ENCODE assay signal across 20 cellular contexts in the genomic region with DNA sequence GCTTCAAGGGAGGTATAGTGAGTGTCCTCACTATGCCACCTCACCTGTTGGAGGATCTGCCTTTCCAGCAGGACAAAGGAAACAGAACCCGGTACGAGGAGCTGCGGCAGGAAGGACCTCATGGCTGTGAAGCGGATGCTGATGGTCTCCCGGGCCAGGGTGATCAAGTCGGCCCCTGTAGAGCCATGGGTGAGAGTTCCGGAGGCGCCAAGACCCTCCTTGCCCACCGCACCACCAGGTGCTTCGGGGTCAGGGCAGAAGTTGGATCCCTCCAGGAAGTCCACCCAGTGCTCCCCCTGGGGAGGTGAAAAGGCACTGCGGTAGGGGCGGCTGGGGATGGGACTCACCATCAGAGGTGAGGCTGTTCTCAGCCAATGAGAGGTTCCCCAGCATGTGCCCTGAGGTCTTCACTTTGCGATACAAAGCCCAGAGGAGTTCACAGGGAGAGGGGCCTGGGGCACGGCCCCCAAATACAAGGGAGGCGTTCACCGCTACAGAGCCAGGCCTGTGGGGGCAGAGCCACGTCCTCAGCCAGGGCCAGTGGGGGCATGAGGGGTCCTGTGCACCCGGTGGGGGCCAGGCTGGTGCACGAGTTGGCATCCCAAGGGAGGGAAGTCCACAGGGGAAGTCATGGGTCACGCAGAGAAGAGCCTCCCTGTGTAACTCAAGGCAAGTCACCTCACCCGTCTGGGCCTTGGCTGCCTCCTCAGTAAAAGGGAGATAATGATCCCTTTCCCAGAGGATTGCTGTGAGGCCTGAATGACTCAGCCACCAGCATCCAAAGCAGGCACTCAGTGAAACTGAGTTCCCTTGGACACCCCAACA. TPM values are rescaled to one million over a fixed set of nuclear protein-coding genes. Genes with fewer than 3 reads are reported as not detected.
DNase-seq lines count a peak whose midpoint lies in the region; FAIRE-seq and TF ChIP-seq lines count a peak whose summit lies in the region.
"Had no signal": no experiment of that assay in that cellular context is flagged by ENCODE, and none has a peak within 500 bp of the region (broad histone marks: within the 10 kb centered on the region; RNA-seq: fewer than 3 reads in every experiment).

No MANE protein-coding gene starts in this region.

- no peak overlapping the region for H3K27ac ChIP-seq in kidney (ENCODE audit: low read depth in 2 of 2, low read length in 2 of 2)
- H3K27ac ChIP-seq: ascending aorta, heart right ventricle, pancreas had no signal

- H3K4me3 ChIP-seq in kidney (ENCODE audit: low read length in 2 of 2): no peak overlapping the region
- H3K4me3 ChIP-seq: ascending aorta, heart right ventricle, pancreas had no signal

- H3K9ac ChIP-seq in kidney (ENCODE audit: low read length in 2 of 2): no peak overlapping the region

- TF ChIP-seq CTCF in kidney (IDR thresholded peaks at IDR 0.05; ENCODE audit: borderline replicate concordance, extremely low read depth, insufficient read depth): no peak

- no peaks in the 10 kb centered on the region for H3K4me1 ChIP-seq in kidney (ENCODE audit: control insufficient read depth in 1 of 2, insufficient read depth in 1 of 2, low read depth in 1 of 2, low read length in 2 of 2)
- H3K4me1 ChIP-seq: ascending aorta, pancreas had no signal

- FAIRE-seq in kidney (lab: Jason Lieb, UNC) (no peak), frontal cortex (lab: Jason Lieb, UNC) (no peak)
- FAIRE-seq: D721Med, pancreas had no signal

- H3K9me3 ChIP-seq in kidney (ENCODE audit: control insufficient read depth in 1 of 2, low read length in 2 of 2): no peaks in the 10 kb centered on the region
- H3K9me3 ChIP-seq: ascending aorta, heart right ventricle, pancreas had no signal

- intact Hi-C loops in kidney (cut with DNase I): no loop called here

- DNase-seq in A172 (ENCODE audit: low spot score) (peak; percentile 29), ELF-1 (ENCODE audit: low read depth, low spot score) (peak; percentile 22), RPMI7951 (ENCODE audit: low read depth) (peak; percentile 25), kidney (peak; percentile 73), NCI-H748 treated with DMSO at 0.1 percent for 48 hours (lab: John Stamatoyannopoulos, UW) (no peak), LoVo (ENCODE audit: low spot score) (no peak), frontal cortex (ENCODE audit: low spot score in 2 of 2) (no peak)
- no peak for DNase-seq in activated CD4-positive, CD25-positive, alpha-beta regulatory T cell treated with anti-CD3 and anti-CD28 coated beads, Interleukin-2, amount 50 U/mL, for 72 hours
- DNase-seq: AML-193; erythroblast; heart right ventricle; NCI-H187 treated with DMSO at 0.1 percent for 48 hours; NCI-H510A treated with DMSO at 0.1 percent for 48 hours; stimulated activated naive CD4-positive, alpha-beta T cell had no signal

- no peaks in the 10 kb centered on the region for H3K36me3 ChIP-seq in kidney (ENCODE audit: control insufficient read depth in 1 of 2, insufficient read depth in 2 of 2, low read length in 2 of 2)
- H3K36me3 ChIP-seq: ascending aorta, heart right ventricle, pancreas had no signal

RNA-seq across cellular contexts. Expression of a gene that starts 27.7 kb away (rescaled TPM):
- 2.3 and 2.7 TPM in 2 replicates for total RNA-seq in A172 (2014; rRNA removed; shearing (Covaris generic))
- 8.1 and 10.0 TPM in 2 replicates for total RNA-seq in RPMI7951 (2014; rRNA removed; shearing (Covaris generic))
- total RNA-seq in kidney: 32.7 TPM
- 5.7 TPM for polyA plus RNA-seq in kidney (ENCODE audit: insufficient read depth, low read depth, low replicate concordance)
- 0.41 TPM for total RNA-seq in frontal cortex

RNA-seq across cellular contexts. Expression of a gene that starts 28.7 kb away (rescaled TPM):
- total RNA-seq in A172 (2014; rRNA removed; shearing (Covaris generic)): not detected in 2 replicates
- total RNA-seq in RPMI7951 (2014; rRNA removed; shearing (Covaris generic)): not detected in 2 replicates
- not detected for total RNA-seq in kidney
- not detected for polyA plus RNA-seq in kidney (ENCODE audit: insufficient read depth, low read depth, low replicate concordance)
- not detected for total RNA-seq in frontal cortex
- total RNA-seq: activated T-helper 2 cell treated with anti-CD3 and anti-CD28 coated beads, Interferon-gamma antibody, Interleukin-2, Interleukin-4, amounts not matched to agents 10 μg/mL and 5 μg/mL and 100 μg/mL, durations not matched to agents 14 hours and 24 hours and 36 hours; ascending aorta; heart right ventricle; mucosa of gallbladder; pancreas; urinary bladder had no signal
- polyA plus RNA-seq: heart right ventricle, pancreas, urinary bladder had no signal

RNA-seq across cellular contexts. Expression of a gene that starts 53.2 kb away (rescaled TPM):
- not detected in 2 replicates for total RNA-seq in A172 (2014; rRNA removed; shearing (Covaris generic))
- total RNA-seq in RPMI7951 (2014; rRNA removed; shearing (Covaris generic)): not detected in 2 replicates
- not detected for total RNA-seq in kidney
- not detected for polyA plus RNA-seq in kidney (ENCODE audit: insufficient read depth, low read depth, low replicate concordance)
- not detected for total RNA-seq in frontal cortex
- total RNA-seq: activated T-helper 2 cell treated with anti-CD3 and anti-CD28 coated beads, Interferon-gamma antibody, Interleukin-2, Interleukin-4, amounts not matched to agents 10 μg/mL and 5 μg/mL and 100 μg/mL, durations not matched to agents 14 hours and 24 hours and 36 hours; ascending aorta; urinary bladder had no signal
- polyA plus RNA-seq: heart right ventricle, pancreas, urinary bladder had no signal

Comparison
In these comparisons a context has a peak if more than half of its experiments do, and no peak if none do; other contexts are left out.
1. DNase-seq: peak in A172 (single experiment), ELF-1 (single experiment), RPMI7951 (single experiment) and kidney (single experiment); none in activated CD4-positive, CD25-positive, alpha-beta regulatory T cell treated with anti-CD3 and anti-CD28 coated beads, Interleukin-2, amount 50 U/mL, for 72 hours (single experiment), NCI-H748 treated with DMSO at 0.1 percent for 48 hours (single experiment), LoVo (single experiment) and frontal cortex (0 of 2).